ENCODE assay signal across 11 cellular contexts in genomic region chr2:215870986-215871385, GRCh38.
DNase-seq lines count a peak whose midpoint lies in the region; ATAC-seq, FAIRE-seq and TF ChIP-seq lines count a peak whose summit lies in the region.
"Had no signal": no experiment of that assay in that cellular context is flagged by ENCODE, and none has a peak within 500 bp of the region (broad histone marks: within the 10 kb centered on the region; RNA-seq: fewer than 3 reads in every experiment).

No MANE protein-coding gene starts in this region.

- DNase-seq in activated CD8-positive, alpha-beta T cell treated with anti-CD3 and anti-CD28 coated beads for 36 hours = peak; percentile 14
- DNase-seq in activated CD8-positive, alpha-beta T cell treated with anti-CD3 and anti-CD28 coated beads, Interleukin-2, amount 10 ng/mL, durations not matched to agents 7 days and 5 days = no peak
- DNase-seq in astrocyte (ENCODE audit: low read depth) (no peak), trophoblast cell (peak in 1 of 2 donors; percentile 19), kidney glomerular epithelial cell (lab: John Stamatoyannopoulos, UW) (no peak), NCI-H1048 (lab: John Stamatoyannopoulos, UW) (no peak), mucosa of gallbladder (ENCODE audit: low spot score) (no peak)
- DNase-seq: CD4-positive, CD25-positive, alpha-beta regulatory T cell; NCI-H1105 treated with DMSO at 0.1 percent for 48 hours had no signal

- peak overlapping the region; percentile 99 for H2BK12ac ChIP-seq in trophoblast cell (ENCODE audit: low read length)

- peak overlapping the region; percentile 77 for H3K18ac ChIP-seq in trophoblast cell (ENCODE audit: low read length)

- no peak for FAIRE-seq in astrocyte (lab: Jason Lieb, UNC)

- peak overlapping the region; percentile 99 for H2BK120ac ChIP-seq in trophoblast cell (ENCODE audit: insufficient read depth, low read length, poor library complexity)

- H3K4me1 ChIP-seq in astrocyte (ENCODE audit: insufficient read depth, low read length) (no peaks in the 10 kb centered on the region), trophoblast cell (ENCODE audit: control insufficient read depth in 1 of 2, insufficient read depth in 2 of 2, low read length in 2 of 2) (peaks cover 7 to 11% of the 10 kb centered on the region in 2 experiments)

- H3K4me2 ChIP-seq in astrocyte (ENCODE audit: low read length) (no peak overlapping the region), trophoblast cell (ENCODE audit: low read length) (no peak overlapping the region)

- no peak for TF ChIP-seq CTCF in activated CD8-positive, alpha-beta T cell treated with anti-CD3 and anti-CD28 coated beads for 36 hours (IDR thresholded peaks at IDR 0.05)
- TF ChIP-seq CTCF in astrocyte (IDR thresholded peaks at IDR 0.05; ENCODE audit: insufficient read depth, low read depth, low read length) = peak; percentile 17

- no peak overlapping the region for H2AFZ ChIP-seq in astrocyte (ENCODE audit: low read depth, low read length)
- H2AFZ ChIP-seq in trophoblast cell (ENCODE audit: insufficient read depth, low read length, poor library complexity) = no peak overlapping the region

- peak overlapping the region; percentile 71 for H3K4ac ChIP-seq in trophoblast cell (ENCODE audit: low read depth, low read length)

- H3K4me3 ChIP-seq in astrocyte (ENCODE audit: insufficient read depth, low read depth, low read length) (no peak overlapping the region), trophoblast cell (ENCODE audit: low read depth, low read length) (no peak overlapping the region)

- no peaks in the 10 kb centered on the region for H3K9me3 Mint-ChIP-seq in activated CD8-positive, alpha-beta T cell treated with anti-CD3 and anti-CD28 coated beads for 36 hours
- no peaks in the 10 kb centered on the region for H3K9me3 Mint-ChIP-seq in activated CD8-positive, alpha-beta T cell treated with anti-CD3 and anti-CD28 coated beads, Interleukin-2, amount 10 ng/mL, durations not matched to agents 7 days and 5 days (ENCODE audit: insufficient read depth)
- H3K9me3 Mint-ChIP-seq in astrocyte (ENCODE audit: unreplicated experiment) = no peaks in the 10 kb centered on the region
- H3K9me3 Mint-ChIP-seq: natural killer cell treated with Interleukin-12 subunit alpha and Interleukin-12 subunit beta and Interleukin-15 and Interleukin-18, amount 100 ng/mL, for 72 hours had no signal

- H3K27me3 Mint-ChIP-seq in activated CD8-positive, alpha-beta T cell treated with anti-CD3 and anti-CD28 coated beads for 36 hours = peaks cover 7% of the 10 kb centered on the region
- H3K27me3 Mint-ChIP-seq in activated CD8-positive, alpha-beta T cell treated with anti-CD3 and anti-CD28 coated beads, Interleukin-2, amount 10 ng/mL, durations not matched to agents 7 days and 5 days (ENCODE audit: low read depth) = peaks cover 4% of the 10 kb centered on the region
- no peaks in the 10 kb centered on the region for H3K27me3 Mint-ChIP-seq in astrocyte (ENCODE audit: low read depth, unreplicated experiment)

- H2AK5ac ChIP-seq in trophoblast cell (ENCODE audit: low read length) = peak overlapping the region; percentile 100

- H3K79me2 ChIP-seq in astrocyte (ENCODE audit: insufficient read depth, low read length) (no peaks in the 10 kb centered on the region), trophoblast cell (ENCODE audit: control insufficient read depth, insufficient read depth, low read length, poor library complexity) (no peaks in the 10 kb centered on the region)

- peak overlapping the region; percentile 93 for H4K91ac ChIP-seq in trophoblast cell (ENCODE audit: low read depth, low read length)

- POLR2A ChIA-PET in activated CD8-positive, alpha-beta T cell treated with anti-CD3 and anti-CD28 coated beads for 36 hours (lab: Charles Lee) = no interaction called here
- POLR2A ChIA-PET in activated CD8-positive, alpha-beta T cell treated with anti-CD3 and anti-CD28 coated beads, Interleukin-2, amount 10 ng/mL, durations not matched to agents 7 days and 5 days (lab: Charles Lee) = no interaction called here

- no peak overlapping the region for H4K8ac ChIP-seq in trophoblast cell (ENCODE audit: low read depth, low read length)

- no peak overlapping the region for H4K12ac ChIP-seq in trophoblast cell (ENCODE audit: low read depth, low read length)

- no peaks in the 10 kb centered on the region for H3K36me3 Mint-ChIP-seq in activated CD8-positive, alpha-beta T cell treated with anti-CD3 and anti-CD28 coated beads for 36 hours (ENCODE audit: low read depth)
- no peaks in the 10 kb centered on the region for H3K36me3 Mint-ChIP-seq in activated CD8-positive, alpha-beta T cell treated with anti-CD3 and anti-CD28 coated beads, Interleukin-2, amount 10 ng/mL, durations not matched to agents 7 days and 5 days (ENCODE audit: low read depth)
- peaks cover 4% of the 10 kb centered on the region for H3K36me3 Mint-ChIP-seq in astrocyte (ENCODE audit: low read depth, unreplicated experiment)
- H3K36me3 Mint-ChIP-seq: CD4-positive, CD25-positive, alpha-beta regulatory T cell; natural killer cell treated with Interleukin-12 subunit alpha and Interleukin-12 subunit beta and Interleukin-15 and Interleukin-18, amount 100 ng/mL, for 72 hours had no signal

- H3K79me1 ChIP-seq in trophoblast cell (ENCODE audit: low read length) = peaks cover 19% of the 10 kb centered on the region

- H3K9me3 ChIP-seq in astrocyte (ENCODE audit: insufficient read depth, low read depth, low read length) (no peaks in the 10 kb centered on the region), trophoblast cell (ENCODE audit: insufficient read depth, low read depth, low read length) (no peaks in the 10 kb centered on the region)

- ATAC-seq in activated CD8-positive, alpha-beta T cell treated with anti-CD3 and anti-CD28 coated beads for 36 hours = no peak
- ATAC-seq in activated CD8-positive, alpha-beta T cell treated with anti-CD3 and anti-CD28 coated beads, Interleukin-2, amount 10 ng/mL, durations not matched to agents 7 days and 5 days = no peak
- peak; percentile 60 for ATAC-seq in HG03159 (IDR thresholded peaks at IDR 0.05; ENCODE audit: unreplicated experiment)
- ATAC-seq: natural killer cell treated with Interleukin-12 subunit alpha and Interleukin-12 subunit beta and Interleukin-15 and Interleukin-18, amount 100 ng/mL, for 72 hours had no signal

- peak overlapping the region; percentile 88 for H3K14ac ChIP-seq in trophoblast cell (ENCODE audit: low read length)

- H3K27me3 ChIP-seq in astrocyte (ENCODE audit: insufficient read depth, low read length) (no peaks in the 10 kb centered on the region), trophoblast cell (ENCODE audit: insufficient read depth, low read length) (no peaks in the 10 kb centered on the region)

- H3K23ac ChIP-seq in trophoblast cell (ENCODE audit: low read length) = no peak overlapping the region

- no peaks in the 10 kb centered on the region for H4K20me1 ChIP-seq in astrocyte (ENCODE audit: insufficient read depth, low read length)

- CTCF ChIA-PET in activated CD8-positive, alpha-beta T cell treated with anti-CD3 and anti-CD28 coated beads for 36 hours (lab: Charles Lee) = interaction anchor here (1.6 kb wide), 1 partner anchor 10 kb away, joined by 4 read pairs; no protein-coding TSS in a partner anchor
- CTCF ChIA-PET in activated CD8-positive, alpha-beta T cell treated with anti-CD3 and anti-CD28 coated beads, Interleukin-2, amount 10 ng/mL, durations not matched to agents 7 days and 5 days (lab: Charles Lee) = no interaction called here

- intact Hi-C loops in activated CD8-positive, alpha-beta T cell treated with anti-CD3 and anti-CD28 coated beads for 36 hours (cut with micrococcal nuclease) = no loop called here

- no peaks in the 10 kb centered on the region for H3K4me1 Mint-ChIP-seq in activated CD8-positive, alpha-beta T cell treated with anti-CD3 and anti-CD28 coated beads for 36 hours (ENCODE audit: low read depth)
- H3K4me1 Mint-ChIP-seq in activated CD8-positive, alpha-beta T cell treated with anti-CD3 and anti-CD28 coated beads, Interleukin-2, amount 10 ng/mL, durations not matched to agents 7 days and 5 days (ENCODE audit: low read depth) = no peaks in the 10 kb centered on the region
- H3K4me1 Mint-ChIP-seq in astrocyte (ENCODE audit: low read depth, unreplicated experiment) = peaks cover 9% of the 10 kb centered on the region
- H3K4me1 Mint-ChIP-seq: CD4-positive, CD25-positive, alpha-beta regulatory T cell had no signal

- H3K9ac ChIP-seq in astrocyte (ENCODE audit: low read length) (no peak overlapping the region), trophoblast cell (ENCODE audit: low read length) (no peak overlapping the region)

- WGBS in trophoblast cell (ENCODE audit: extremely low coverage, insufficient coverage, insufficient read length) = no CpG with 5 or more reads among the region's 2 CpGs

- H3K4me3 Mint-ChIP-seq in activated CD8-positive, alpha-beta T cell treated with anti-CD3 and anti-CD28 coated beads for 36 hours = no peak overlapping the region
- H3K4me3 Mint-ChIP-seq in activated CD8-positive, alpha-beta T cell treated with anti-CD3 and anti-CD28 coated beads, Interleukin-2, amount 10 ng/mL, durations not matched to agents 7 days and 5 days = no peak overlapping the region
- no peak overlapping the region for H3K4me3 Mint-ChIP-seq in astrocyte (ENCODE audit: unreplicated experiment)
- H3K4me3 Mint-ChIP-seq: CD4-positive, CD25-positive, alpha-beta regulatory T cell; natural killer cell treated with Interleukin-12 subunit alpha and Interleukin-12 subunit beta and Interleukin-15 and Interleukin-18, amount 100 ng/mL, for 72 hours had no signal

- peak overlapping the region; percentile 83 for H2BK5ac ChIP-seq in trophoblast cell (ENCODE audit: low read depth, low read length, poor library complexity)

- H3K27ac ChIP-seq in astrocyte (ENCODE audit: low read depth, low read length) (no peak overlapping the region), trophoblast cell (ENCODE audit: low read depth, low read length) (no peak overlapping the region)

- H3K27ac Mint-ChIP-seq in activated CD8-positive, alpha-beta T cell treated with anti-CD3 and anti-CD28 coated beads for 36 hours = no peak overlapping the region
- no peak overlapping the region for H3K27ac Mint-ChIP-seq in activated CD8-positive, alpha-beta T cell treated with anti-CD3 and anti-CD28 coated beads, Interleukin-2, amount 10 ng/mL, durations not matched to agents 7 days and 5 days
- peak overlapping the region; percentile 99 for H3K27ac Mint-ChIP-seq in astrocyte (ENCODE audit: unreplicated experiment)
- H3K27ac Mint-ChIP-seq: CD4-positive, CD25-positive, alpha-beta regulatory T cell; natural killer cell treated with Interleukin-12 subunit alpha and Interleukin-12 subunit beta and Interleukin-15 and Interleukin-18, amount 100 ng/mL, for 72 hours had no signal

- H3K36me3 ChIP-seq in astrocyte (ENCODE audit: insufficient read depth, low read length) (no peaks in the 10 kb centered on the region), trophoblast cell (ENCODE audit: control insufficient read depth in 1 of 2, insufficient read depth in 2 of 2, low read length in 2 of 2) (no peaks in the 10 kb centered on the region)
